8 cellular contexts compared by ENCODE assay signal in genomic region chr5:139131062-139131856, GRCh38.
DNase-seq lines count a peak whose midpoint lies in the region; ATAC-seq, FAIRE-seq and TF ChIP-seq lines count a peak whose summit lies in the region.

No MANE protein-coding gene starts in this region.

- H3K4me3 ChIP-seq in GM23248 (peak overlapping the region; percentile 20; the same call in 1 of the 2 replicates), astrocyte (ENCODE audit: insufficient read depth, low read depth, low read length) (no peak overlapping the region), gastrocnemius medialis (peak overlapping the region; percentile 19 to 47 (median 27))

- WGBS in GM23248 (ENCODE audit: low coverage in 1 of 2, low lambda C conversion rate in 2 of 2, missing lambda C conversion rate in 2 of 2), 2 experiments: 21 to 28% methylated on average over 9 of the region's 9 CpGs

- no peaks in the 10 kb centered on the region for H3K9me3 Mint-ChIP-seq in astrocyte (ENCODE audit: unreplicated experiment)

- H3K9me3 ChIP-seq in GM23248 (ENCODE audit: low read depth): no peaks in the 10 kb centered on the region
- no peaks in the 10 kb centered on the region for H3K9me3 ChIP-seq in astrocyte (ENCODE audit: insufficient read depth, low read depth, low read length)
- no peaks in the 10 kb centered on the region for H3K9me3 ChIP-seq in gastrocnemius medialis

- H3K36me3 ChIP-seq in GM23248 (ENCODE audit: low read depth) (no peaks in the 10 kb centered on the region), astrocyte (ENCODE audit: insufficient read depth, low read length) (no peaks in the 10 kb centered on the region), gastrocnemius medialis (no peaks in the 10 kb centered on the region)

- peak overlapping the region; percentile 60 for H2AFZ ChIP-seq in GM23248
- peak overlapping the region; percentile 40 for H2AFZ ChIP-seq in astrocyte (ENCODE audit: low read depth, low read length)

- H3K9me2 ChIP-seq in GM23248 (ENCODE audit: insufficient read depth): no peaks in the 10 kb centered on the region

- peaks cover 3% of the 10 kb centered on the region for H3K27me3 Mint-ChIP-seq in astrocyte (ENCODE audit: low read depth, unreplicated experiment)

- H4K20me1 ChIP-seq in GM23248 (ENCODE audit: insufficient read depth) (no peaks in the 10 kb centered on the region), astrocyte (ENCODE audit: insufficient read depth, low read length) (peaks cover 36% of the 10 kb centered on the region)

- ATAC-seq in gastrocnemius medialis: peak; percentile 88 to 91
- ATAC-seq in GM18498 (IDR thresholded peaks at IDR 0.05; ENCODE audit: unreplicated experiment): no peak
- ATAC-seq in GM18909 (IDR thresholded peaks at IDR 0.05; ENCODE audit: poor library complexity, unreplicated experiment): no peak

- DNase-seq in GM23248 (peak; percentile 71), astrocyte (ENCODE audit: low read depth) (peak; percentile 61), gastrocnemius medialis (peak; percentile 21 to 66), NCI-H524 treated with DMSO at 0.1 percent for 48 hours (lab: John Stamatoyannopoulos, UW) (no peak), germinal center (ENCODE audit: low spot score) (no peak)

- no peak for FAIRE-seq in astrocyte (lab: Jason Lieb, UNC)
- FAIRE-seq in islet of Langerhans (lab: Jason Lieb, UNC): peak; percentile 89

- peaks cover 57% of the 10 kb centered on the region for H3K79me2 ChIP-seq in GM23248 (ENCODE audit: insufficient read depth)
- peaks cover 9% of the 10 kb centered on the region for H3K79me2 ChIP-seq in astrocyte (ENCODE audit: insufficient read depth, low read length)

- no peak for TF ChIP-seq CTCF in astrocyte (IDR thresholded peaks at IDR 0.05; ENCODE audit: insufficient read depth, low read depth, low read length)
- TF ChIP-seq CTCF in gastrocnemius medialis (IDR thresholded peaks at IDR 0.05 in 4 of 5, conservative IDR thresholded peaks at IDR 0.05 in 1 of 5): no peak

- peaks cover 14% of the 10 kb centered on the region for H3K4me1 ChIP-seq in GM23248 (ENCODE audit: insufficient read depth)
- H3K4me1 ChIP-seq in astrocyte (ENCODE audit: insufficient read depth, low read length): peaks cover 15% of the 10 kb centered on the region
- H3K4me1 ChIP-seq in gastrocnemius medialis: peaks cover 61 to 71% of the 10 kb centered on the region in 2 donors

- no peaks in the 10 kb centered on the region for H3K27me3 ChIP-seq in GM23248 (replicated peaks; ENCODE audit: insufficient read depth)
- no peaks in the 10 kb centered on the region for H3K27me3 ChIP-seq in astrocyte (ENCODE audit: insufficient read depth, low read length)
- H3K27me3 ChIP-seq in gastrocnemius medialis: no peaks in the 10 kb centered on the region

- H3K9ac ChIP-seq in GM23248: peak overlapping the region; percentile 58
- H3K9ac ChIP-seq in astrocyte (ENCODE audit: low read length): peak overlapping the region; percentile 33

- peaks cover 13% of the 10 kb centered on the region for H3K4me1 Mint-ChIP-seq in astrocyte (ENCODE audit: low read depth, unreplicated experiment)

- H3K27ac ChIP-seq in GM23248: peak overlapping the region; percentile 40
- H3K27ac ChIP-seq in astrocyte (ENCODE audit: low read depth, low read length): peak overlapping the region; percentile 28
- peak overlapping the region; percentile 85 to 92 (median 88) for H3K27ac ChIP-seq in gastrocnemius medialis

- no peak for TF ChIP-seq POLR2A in gastrocnemius medialis (IDR thresholded peaks at IDR 0.05)

- H3K4me2 ChIP-seq in GM23248 (ENCODE audit: unreplicated experiment): peak overlapping the region; percentile 55
- H3K4me2 ChIP-seq in astrocyte (ENCODE audit: low read length): peak overlapping the region; percentile 70

- in situ Hi-C loops in GM23248 (cut with MboI) (no loop called here), gastrocnemius medialis (cut with MboI; ENCODE audit: low sequenced_read_pairs in 4 of 4) (no loop called here)

- H3K36me3 Mint-ChIP-seq in astrocyte (ENCODE audit: low read depth, unreplicated experiment): peaks cover 10% of the 10 kb centered on the region

- no peak overlapping the region for H3K27ac Mint-ChIP-seq in astrocyte (ENCODE audit: unreplicated experiment)

- no peaks in the 10 kb centered on the region for H3F3A ChIP-seq in GM23248 (ENCODE audit: insufficient read depth)

- H3K4me3 Mint-ChIP-seq in astrocyte (ENCODE audit: unreplicated experiment): no peak overlapping the region

- intact Hi-C loops in gastrocnemius medialis (cut with DNase I; ENCODE audit: low total_unique reads): loop anchor here (5.0 kb wide), 1 partner anchor 141 kb away; no protein-coding TSS in a partner anchor

Comparison
In these comparisons a context has a peak if more than half of its experiments do, and no peak if none do; other contexts are left out.
1. DNase-seq: peak in GM23248 (single experiment), astrocyte (single experiment) and gastrocnemius medialis (2 of 2); none in NCI-H524 treated with DMSO at 0.1 percent for 48 hours (single experiment) and germinal center (single experiment).
2. H3K27ac ChIP-seq: peak in every context shown above with its lines; median percentile 88 in gastrocnemius medialis; 40 in GM23248; 28 in astrocyte.
3. ATAC-seq: peak in gastrocnemius medialis (2 of 2); none in GM18498 (single experiment) and GM18909 (single experiment).